In the genomic region with DNA sequence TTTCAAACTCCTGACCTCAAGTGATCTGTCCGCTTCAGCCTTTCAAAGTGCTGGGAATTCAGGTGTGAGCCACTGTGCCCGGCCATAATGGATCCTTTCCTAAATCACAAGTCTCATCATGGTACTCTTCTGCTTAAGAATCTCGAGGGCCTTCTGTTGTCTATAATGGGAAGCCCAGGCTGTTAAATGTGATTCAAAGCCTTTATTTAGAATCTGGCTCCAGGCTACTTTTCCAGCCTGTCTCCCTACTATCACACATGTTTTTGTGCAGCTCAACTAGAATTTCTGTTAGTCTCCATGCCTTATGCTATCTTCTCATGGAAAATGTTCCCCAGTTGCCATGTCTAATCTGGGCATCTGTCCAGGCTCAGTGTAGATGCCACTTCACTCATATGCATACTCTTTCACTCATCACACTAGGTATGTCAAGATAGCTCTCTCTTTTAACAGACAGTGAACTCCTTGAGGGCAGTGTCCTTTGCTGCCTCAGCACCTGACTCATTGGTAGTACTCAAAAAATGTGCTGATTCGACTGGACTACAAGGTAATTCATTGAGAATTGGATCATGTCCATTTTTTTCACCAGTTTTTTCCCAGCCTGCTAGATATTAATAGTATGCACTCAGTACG, we compare ENCODE assay signal across 25 cellular contexts.
DNase-seq lines count a peak whose midpoint lies in the region; ATAC-seq, FAIRE-seq and TF ChIP-seq lines count a peak whose summit lies in the region.
"Had no signal": no experiment of that assay in that cellular context is flagged by ENCODE, and none has a peak within 500 bp of the region (broad histone marks: within the 10 kb centered on the region; RNA-seq: fewer than 3 reads in every experiment).

No MANE protein-coding gene starts in this region.

- peaks cover 2 to 11% of the 10 kb centered on the region in 2 donors for H3K36me3 Mint-ChIP-seq in activated T-cell treated with anti-CD3 and anti-CD28 coated beads, Interleukin-2, amount 50 U/mL, for 72 hours (ENCODE audit: insufficient read depth in 2 of 2)
- H3K36me3 Mint-ChIP-seq in endodermal cell (ENCODE audit: low read depth) = peaks cover 15% of the 10 kb centered on the region

- FAIRE-seq in bronchial epithelial cell (lab: Jason Lieb, UNC) = no peak
- FAIRE-seq: G401.6, H1 had no signal

- intact Hi-C loops in right cardiac atrium (cut with DNase I) = loop anchor here in 1 of 4 donors (10.0 kb wide), 1 partner anchor 168 kb away; no protein-coding TSS in a partner anchor
- intact Hi-C loops in spleen (cut with DNase I; ENCODE audit: low total_unique reads) = no loop called here

- H3K9me3 Mint-ChIP-seq in activated T-cell treated with anti-CD3 and anti-CD28 coated beads, Interleukin-2, amount 50 U/mL, for 72 hours = no peaks in the 10 kb centered on the region
- no peaks in the 10 kb centered on the region for H3K9me3 Mint-ChIP-seq in endodermal cell
- H3K9me3 Mint-ChIP-seq: activated CD4-positive, alpha-beta memory T cell treated with anti-CD3 and anti-CD28 coated beads for 36 hours; neural crest cell had no signal

- H3K4me3 Mint-ChIP-seq in activated T-cell treated with anti-CD3 and anti-CD28 coated beads, Interleukin-2, amount 50 U/mL, for 72 hours = no peak overlapping the region
- H3K4me3 Mint-ChIP-seq in endodermal cell = no peak overlapping the region
- H3K4me3 Mint-ChIP-seq: activated CD4-positive, alpha-beta memory T cell treated with anti-CD3 and anti-CD28 coated beads for 36 hours; neural crest cell had no signal

- H3K4me1 Mint-ChIP-seq in activated T-cell treated with anti-CD3 and anti-CD28 coated beads, Interleukin-2, amount 50 U/mL, for 72 hours (ENCODE audit: low read depth) = no peaks in the 10 kb centered on the region
- H3K4me1 Mint-ChIP-seq in endodermal cell = peaks cover 2% of the 10 kb centered on the region

- no peaks in the 10 kb centered on the region for H3K9me3 ChIP-seq in right cardiac atrium (ENCODE audit: control insufficient read depth, low read length)
- H3K9me3 ChIP-seq in skeletal muscle tissue (ENCODE audit: control insufficient read depth in 3 of 3, low read length in 3 of 3) = no peaks in the 10 kb centered on the region
- H3K9me3 ChIP-seq in spleen = no peaks in the 10 kb centered on the region
- no peaks in the 10 kb centered on the region for H3K9me3 ChIP-seq in endodermal cell (ENCODE audit: control insufficient read depth, low read length)
- H3K9me3 ChIP-seq: adrenal gland, BLaER1, esophagus squamous epithelium, testis had no signal

- no peak for TF ChIP-seq CTCF in bronchial epithelial cell (IDR thresholded peaks at IDR 0.05; ENCODE audit: insufficient read depth, low read length, severe bottlenecking)
- TF ChIP-seq CTCF in spleen (IDR thresholded peaks at IDR 0.05 in 8 of 11, conservative IDR thresholded peaks at IDR 0.05 in 3 of 11) = no peak
- TF ChIP-seq CTCF in endodermal cell (conservative IDR thresholded peaks at IDR 0.05) = no peak

- peak overlapping the region; percentile 14 for H3K27ac Mint-ChIP-seq in activated T-cell treated with anti-CD3 and anti-CD28 coated beads, Interleukin-2, amount 50 U/mL, for 72 hours
- H3K27ac Mint-ChIP-seq in endodermal cell = no peak overlapping the region
- H3K27ac Mint-ChIP-seq: activated CD4-positive, alpha-beta memory T cell treated with anti-CD3 and anti-CD28 coated beads for 36 hours had no signal

- H3K4me1 ChIP-seq in right cardiac atrium (ENCODE audit: control insufficient read depth, insufficient read depth, low read length) (no peaks in the 10 kb centered on the region), skeletal muscle tissue (ENCODE audit: control insufficient read depth in 3 of 3, insufficient read depth in 3 of 3, low read length in 3 of 3) (peaks cover 0 to 18% (median 6%) of the 10 kb centered on the region in 3 donors), spleen (no peaks in the 10 kb centered on the region), endodermal cell (ENCODE audit: control insufficient read depth, insufficient read depth, low read length) (no peaks in the 10 kb centered on the region)
- H3K4me1 ChIP-seq: BLaER1, esophagus squamous epithelium had no signal

- peak overlapping the region; percentile 75 for H3K27ac ChIP-seq in right cardiac atrium (ENCODE audit: low read length)
- H3K27ac ChIP-seq in skeletal muscle tissue (ENCODE audit: low read depth, low read length) = peak overlapping the region; percentile 70
- no peak overlapping the region for H3K27ac ChIP-seq in spleen
- H3K27ac ChIP-seq in endodermal cell (ENCODE audit: low read depth, low read length) = no peak overlapping the region
- H3K27ac ChIP-seq: adrenal gland, BLaER1, esophagus squamous epithelium, testis had no signal

- no peak for TF ChIP-seq POLR2A in spleen (IDR thresholded peaks at IDR 0.05)

- H3K27me3 Mint-ChIP-seq in activated T-cell treated with anti-CD3 and anti-CD28 coated beads, Interleukin-2, amount 50 U/mL, for 72 hours (ENCODE audit: low read depth) = no peaks in the 10 kb centered on the region
- H3K27me3 Mint-ChIP-seq in endodermal cell (ENCODE audit: insufficient read depth) = no peaks in the 10 kb centered on the region
- H3K27me3 Mint-ChIP-seq: activated CD4-positive, alpha-beta memory T cell treated with anti-CD3 and anti-CD28 coated beads for 36 hours had no signal

- H3K4me3 ChIP-seq in bronchial epithelial cell (ENCODE audit: low read depth, low read length) (no peak overlapping the region), right cardiac atrium (ENCODE audit: low read length) (no peak overlapping the region), skeletal muscle tissue (ENCODE audit: low read length in 3 of 3) (no peak overlapping the region), spleen (no peak overlapping the region), endodermal cell (ENCODE audit: low read length) (no peak overlapping the region)
- H3K4me3 ChIP-seq: adrenal gland, BLaER1, esophagus squamous epithelium, testis had no signal

- H3K27me3 ChIP-seq in bronchial epithelial cell (ENCODE audit: control insufficient read depth, insufficient read depth, low read length) = no peaks in the 10 kb centered on the region
- H3K27me3 ChIP-seq in right cardiac atrium (ENCODE audit: control insufficient read depth, insufficient read depth) = no peaks in the 10 kb centered on the region
- no peaks in the 10 kb centered on the region for H3K27me3 ChIP-seq in skeletal muscle tissue (ENCODE audit: control insufficient read depth in 3 of 3, insufficient read depth in 3 of 3, low read length in 3 of 3)
- H3K27me3 ChIP-seq in spleen (replicated peaks in 1 of 7) = no peaks in the 10 kb centered on the region
- no peaks in the 10 kb centered on the region for H3K27me3 ChIP-seq in endodermal cell (ENCODE audit: control insufficient read depth, insufficient read depth, low read length, poor library complexity, severe bottlenecking)
- H3K27me3 ChIP-seq: adrenal gland, BLaER1, esophagus squamous epithelium, testis had no signal

- WGBS in right cardiac atrium = 60% methylated on average over 5 of the region's 5 CpGs
- 78 to 94% (median 91%) methylated on average over 5 of the region's 5 CpGs for WGBS in spleen, 5 donors
- WGBS in endodermal cell (ENCODE audit: insufficient coverage in 1 of 2, insufficient read length in 1 of 2), 2 experiments = 91 to 95% methylated on average over 4 to 5 of the region's 5 CpGs

- no peak for ATAC-seq in activated T-cell treated with anti-CD3 and anti-CD28 coated beads, Interleukin-2, amount 50 U/mL, for 72 hours (replicated peaks in 1 of 2)
- peak; percentile 58 to 77 for ATAC-seq in right cardiac atrium
- no peak for ATAC-seq in GM18511 (IDR thresholded peaks at IDR 0.05; ENCODE audit: unreplicated experiment)
- ATAC-seq: SK-N-SH treated with all-trans-retinoic acid at 6 μM for 48 hours had no signal

- H3K9ac ChIP-seq in skeletal muscle tissue (ENCODE audit: low read depth in 1 of 3, low read length in 3 of 3) = no peak overlapping the region
- no peak overlapping the region for H3K9ac ChIP-seq in endodermal cell (ENCODE audit: extremely low read depth, low read length, poor library complexity, severe bottlenecking)
- H3K9ac ChIP-seq: BLaER1 had no signal

- DNase-seq in activated T-cell treated with anti-CD3 and anti-CD28 coated beads, Interleukin-2, amount 50 U/mL, for 72 hours = no peak
- no peak for DNase-seq in activated T-cell treated with anti-CD3 and anti-CD28 coated beads, Interleukin-2, amount 50 U/mL, for 48 hours
- DNase-seq in bronchial epithelial cell (ENCODE audit: low read depth) (peak; percentile 67), right cardiac atrium (no peak), spleen (no peak), endodermal cell (no peak)
- DNase-seq: activated CD4-positive, alpha-beta memory T cell treated with anti-CD3 and anti-CD28 coated beads for 36 hours; adrenal gland; Calu3; central memory CD4-positive, alpha-beta T cell; esophagus squamous epithelium; KG1; midbrain; MV-4-11; NCI-H187 treated with DMSO at 0.1 percent for 48 hours; RPMI8226; stimulated activated CD4-positive, alpha-beta T cell treated with anti-CD3 and anti-CD28 coated beads, Interleukin-15, amount 100 ng/mL, for 24 hours; testis had no signal

- H3K36me3 ChIP-seq in bronchial epithelial cell (ENCODE audit: control insufficient read depth, insufficient read depth, low read length) (peaks cover 2% of the 10 kb centered on the region), skeletal muscle tissue (ENCODE audit: control insufficient read depth in 3 of 3, insufficient read depth in 3 of 3, low read length in 3 of 3) (no peaks in the 10 kb centered on the region), spleen (peaks cover 0 to 63% (median 3%) of the 10 kb centered on the region in 6 donors), endodermal cell (ENCODE audit: control insufficient read depth, insufficient read depth, low read length) (peaks cover 32% of the 10 kb centered on the region)

Comparison
In these comparisons a context has a peak if more than half of its experiments do, and no peak if none do; other contexts are left out.
1. ATAC-seq: peak in right cardiac atrium (2 of 2); none in activated T-cell treated with anti-CD3 and anti-CD28 coated beads, Interleukin-2, amount 50 U/mL, for 72 hours (0 of 2) and GM18511 (single experiment).
2. H3K27ac ChIP-seq: peak in right cardiac atrium (single experiment) and skeletal muscle tissue (single experiment); none in spleen (0 of 8) and endodermal cell (single experiment).